In the genomic region with DNA sequence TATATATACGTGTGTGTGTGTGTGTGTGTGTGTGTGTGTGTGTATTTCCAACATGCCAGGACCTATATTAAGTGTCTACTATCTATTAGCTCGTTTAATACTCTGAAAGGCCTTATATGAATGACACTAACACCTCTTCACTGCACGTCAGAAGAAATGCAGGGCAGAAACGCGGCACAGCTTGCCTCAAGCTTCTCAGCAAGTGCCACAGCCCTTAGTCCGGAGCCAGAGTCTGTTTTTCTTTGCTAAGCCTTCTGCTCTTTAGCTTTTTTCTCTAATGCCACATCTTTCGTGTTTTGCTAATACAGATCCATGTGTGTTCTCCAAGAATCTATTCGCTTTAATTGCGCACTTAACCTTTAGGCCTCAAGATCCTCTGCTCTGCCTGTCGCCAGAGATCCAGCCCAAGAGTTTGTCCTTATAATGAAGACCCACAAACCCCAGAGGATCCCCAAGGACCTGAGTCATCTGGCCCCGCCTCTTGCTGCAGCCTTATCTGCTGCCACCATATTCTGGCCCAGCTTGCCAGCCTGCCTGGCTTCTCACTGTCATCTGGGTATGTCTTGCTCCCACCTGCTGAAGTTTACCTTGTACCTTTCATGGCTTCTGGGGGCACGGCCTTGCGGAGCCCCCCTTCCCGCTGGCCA, we compare ENCODE assay signal across 2 cellular contexts.
TF ChIP-seq lines count a peak whose summit lies in the region.

No MANE protein-coding gene starts in this region.

TF ChIP-seq in GM23338, 12 proteins besides CTCF, POLR2A, EP300 and RAD21 (continues in another document):
- TF ChIP-seq JUNB (IDR thresholded peaks at IDR 0.05; ENCODE audit: unreplicated experiment) (no peak), EZH2phosphoT487 (IDR thresholded peaks at IDR 0.05; ENCODE audit: unreplicated experiment) (no peak), ZNF114 (CRISPR knock-in tag; IDR thresholded peaks at IDR 0.05) (no peak), ZNF331 (CRISPR knock-in tag; IDR thresholded peaks at IDR 0.05; ENCODE audit: low read depth) (no peak), EZH2 (IDR thresholded peaks at IDR 0.05; ENCODE audit: low read depth, unreplicated experiment) (no peak), NANOG (IDR thresholded peaks at IDR 0.05; ENCODE audit: borderline replicate concordance) (no peak), CREB1 (CRISPR knock-in tag; IDR thresholded peaks at IDR 0.05; ENCODE audit: low read depth) (no peak), POLR2AphosphoS5 (IDR thresholded peaks at IDR 0.05; ENCODE audit: low read depth) (no peak), ETS1 (IDR thresholded peaks at IDR 0.05) (no peak), STAT1 (IDR thresholded peaks at IDR 0.05; ENCODE audit: unreplicated experiment) (no peak)
- TF ChIP-seq, protein P1, sequence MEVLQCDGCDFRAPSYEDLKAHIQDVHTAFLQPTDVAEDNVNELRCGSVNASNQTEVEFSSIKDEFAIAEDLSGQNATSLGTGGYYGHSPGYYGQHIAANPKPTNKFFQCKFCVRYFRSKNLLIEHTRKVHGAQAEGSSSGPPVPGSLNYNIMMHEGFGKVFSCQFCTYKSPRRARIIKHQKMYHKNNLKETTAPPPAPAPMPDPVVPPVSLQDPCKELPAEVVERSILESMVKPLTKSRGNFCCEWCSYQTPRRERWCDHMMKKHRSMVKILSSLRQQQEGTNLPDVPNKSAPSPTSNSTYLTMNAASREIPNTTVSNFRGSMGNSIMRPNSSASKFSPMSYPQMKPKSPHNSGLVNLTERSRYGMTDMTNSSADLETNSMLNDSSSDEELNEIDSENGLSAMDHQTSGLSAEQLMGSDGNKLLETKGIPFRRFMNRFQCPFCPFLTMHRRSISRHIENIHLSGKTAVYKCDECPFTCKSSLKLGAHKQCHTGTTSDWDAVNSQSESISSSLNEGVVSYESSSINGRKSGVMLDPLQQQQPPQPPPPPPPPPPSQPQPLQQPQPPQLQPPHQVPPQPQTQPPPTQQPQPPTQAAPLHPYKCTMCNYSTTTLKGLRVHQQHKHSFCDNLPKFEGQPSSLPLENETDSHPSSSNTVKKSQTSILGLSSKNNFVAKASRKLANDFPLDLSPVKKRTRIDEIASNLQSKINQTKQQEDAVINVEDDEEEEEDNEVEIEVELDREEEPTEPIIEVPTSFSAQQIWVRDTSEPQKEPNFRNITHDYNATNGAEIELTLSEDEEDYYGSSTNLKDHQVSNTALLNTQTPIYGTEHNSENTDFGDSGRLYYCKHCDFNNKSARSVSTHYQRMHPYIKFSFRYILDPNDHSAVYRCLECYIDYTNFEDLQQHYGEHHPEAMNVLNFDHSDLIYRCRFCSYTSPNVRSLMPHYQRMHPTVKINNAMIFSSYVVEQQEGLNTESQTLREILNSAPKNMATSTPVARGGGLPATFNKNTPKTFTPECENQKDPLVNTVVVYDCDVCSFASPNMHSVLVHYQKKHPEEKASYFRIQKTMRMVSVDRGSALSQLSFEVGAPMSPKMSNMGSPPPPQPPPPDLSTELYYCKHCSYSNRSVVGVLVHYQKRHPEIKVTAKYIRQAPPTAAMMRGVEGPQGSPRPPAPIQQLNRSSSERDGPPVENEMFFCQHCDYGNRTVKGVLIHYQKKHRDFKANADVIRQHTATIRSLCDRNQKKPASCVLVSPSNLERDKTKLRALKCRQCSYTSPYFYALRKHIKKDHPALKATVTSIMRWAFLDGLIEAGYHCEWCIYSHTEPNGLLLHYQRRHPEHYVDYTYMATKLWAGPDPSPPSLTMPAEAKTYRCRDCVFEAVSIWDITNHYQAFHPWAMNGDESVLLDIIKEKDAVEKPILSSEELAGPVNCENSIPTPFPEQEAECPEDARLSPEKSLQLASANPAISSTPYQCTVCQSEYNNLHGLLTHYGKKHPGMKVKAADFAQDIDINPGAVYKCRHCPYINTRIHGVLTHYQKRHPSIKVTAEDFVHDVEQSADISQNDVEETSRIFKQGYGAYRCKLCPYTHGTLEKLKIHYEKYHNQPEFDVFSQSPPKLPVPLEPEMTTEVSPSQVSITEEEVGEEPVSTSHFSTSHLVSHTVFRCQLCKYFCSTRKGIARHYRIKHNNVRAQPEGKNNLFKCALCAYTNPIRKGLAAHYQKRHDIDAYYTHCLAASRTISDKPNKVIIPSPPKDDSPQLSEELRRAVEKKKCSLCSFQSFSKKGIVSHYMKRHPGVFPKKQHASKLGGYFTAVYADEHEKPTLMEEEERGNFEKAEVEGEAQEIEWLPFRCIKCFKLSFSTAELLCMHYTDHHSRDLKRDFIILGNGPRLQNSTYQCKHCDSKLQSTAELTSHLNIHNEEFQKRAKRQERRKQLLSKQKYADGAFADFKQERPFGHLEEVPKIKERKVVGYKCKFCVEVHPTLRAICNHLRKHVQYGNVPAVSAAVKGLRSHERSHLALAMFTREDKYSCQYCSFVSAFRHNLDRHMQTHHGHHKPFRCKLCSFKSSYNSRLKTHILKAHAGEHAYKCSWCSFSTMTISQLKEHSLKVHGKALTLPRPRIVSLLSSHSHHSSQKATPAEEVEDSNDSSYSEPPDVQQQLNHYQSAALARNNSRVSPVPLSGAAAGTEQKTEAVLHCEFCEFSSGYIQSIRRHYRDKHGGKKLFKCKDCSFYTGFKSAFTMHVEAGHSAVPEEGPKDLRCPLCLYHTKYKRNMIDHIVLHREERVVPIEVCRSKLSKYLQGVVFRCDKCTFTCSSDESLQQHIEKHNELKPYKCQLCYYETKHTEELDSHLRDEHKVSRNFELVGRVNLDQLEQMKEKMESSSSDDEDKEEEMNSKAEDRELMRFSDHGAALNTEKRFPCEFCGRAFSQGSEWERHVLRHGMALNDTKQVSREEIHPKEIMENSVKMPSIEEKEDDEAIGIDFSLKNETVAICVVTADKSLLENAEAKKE (CRISPR knock-in tag; IDR thresholded peaks at IDR 0.05), result no peak

TF ChIP-seq in K562, 482 proteins besides CTCF, POLR2A, EP300 and RAD21 (continues in another document):
- TF ChIP-seq SETDB1 (IDR thresholded peaks at IDR 0.05; ENCODE audit: low read length) (no peak), TEAD4 (IDR thresholded peaks at IDR 0.05; ENCODE audit: low read length) (peak; percentile 87), TEAD4 (CRISPR knock-in tag; IDR thresholded peaks at IDR 0.05; ENCODE audit: borderline replicate concordance) (no peak), ETV1 (tag; conservative IDR thresholded peaks at IDR 0.05; ENCODE audit: low read depth) (no peak), HNRNPUL1 (IDR thresholded peaks at IDR 0.05; ENCODE audit: low read length) (no peak)
- TF ChIP-seq, protein P2, sequence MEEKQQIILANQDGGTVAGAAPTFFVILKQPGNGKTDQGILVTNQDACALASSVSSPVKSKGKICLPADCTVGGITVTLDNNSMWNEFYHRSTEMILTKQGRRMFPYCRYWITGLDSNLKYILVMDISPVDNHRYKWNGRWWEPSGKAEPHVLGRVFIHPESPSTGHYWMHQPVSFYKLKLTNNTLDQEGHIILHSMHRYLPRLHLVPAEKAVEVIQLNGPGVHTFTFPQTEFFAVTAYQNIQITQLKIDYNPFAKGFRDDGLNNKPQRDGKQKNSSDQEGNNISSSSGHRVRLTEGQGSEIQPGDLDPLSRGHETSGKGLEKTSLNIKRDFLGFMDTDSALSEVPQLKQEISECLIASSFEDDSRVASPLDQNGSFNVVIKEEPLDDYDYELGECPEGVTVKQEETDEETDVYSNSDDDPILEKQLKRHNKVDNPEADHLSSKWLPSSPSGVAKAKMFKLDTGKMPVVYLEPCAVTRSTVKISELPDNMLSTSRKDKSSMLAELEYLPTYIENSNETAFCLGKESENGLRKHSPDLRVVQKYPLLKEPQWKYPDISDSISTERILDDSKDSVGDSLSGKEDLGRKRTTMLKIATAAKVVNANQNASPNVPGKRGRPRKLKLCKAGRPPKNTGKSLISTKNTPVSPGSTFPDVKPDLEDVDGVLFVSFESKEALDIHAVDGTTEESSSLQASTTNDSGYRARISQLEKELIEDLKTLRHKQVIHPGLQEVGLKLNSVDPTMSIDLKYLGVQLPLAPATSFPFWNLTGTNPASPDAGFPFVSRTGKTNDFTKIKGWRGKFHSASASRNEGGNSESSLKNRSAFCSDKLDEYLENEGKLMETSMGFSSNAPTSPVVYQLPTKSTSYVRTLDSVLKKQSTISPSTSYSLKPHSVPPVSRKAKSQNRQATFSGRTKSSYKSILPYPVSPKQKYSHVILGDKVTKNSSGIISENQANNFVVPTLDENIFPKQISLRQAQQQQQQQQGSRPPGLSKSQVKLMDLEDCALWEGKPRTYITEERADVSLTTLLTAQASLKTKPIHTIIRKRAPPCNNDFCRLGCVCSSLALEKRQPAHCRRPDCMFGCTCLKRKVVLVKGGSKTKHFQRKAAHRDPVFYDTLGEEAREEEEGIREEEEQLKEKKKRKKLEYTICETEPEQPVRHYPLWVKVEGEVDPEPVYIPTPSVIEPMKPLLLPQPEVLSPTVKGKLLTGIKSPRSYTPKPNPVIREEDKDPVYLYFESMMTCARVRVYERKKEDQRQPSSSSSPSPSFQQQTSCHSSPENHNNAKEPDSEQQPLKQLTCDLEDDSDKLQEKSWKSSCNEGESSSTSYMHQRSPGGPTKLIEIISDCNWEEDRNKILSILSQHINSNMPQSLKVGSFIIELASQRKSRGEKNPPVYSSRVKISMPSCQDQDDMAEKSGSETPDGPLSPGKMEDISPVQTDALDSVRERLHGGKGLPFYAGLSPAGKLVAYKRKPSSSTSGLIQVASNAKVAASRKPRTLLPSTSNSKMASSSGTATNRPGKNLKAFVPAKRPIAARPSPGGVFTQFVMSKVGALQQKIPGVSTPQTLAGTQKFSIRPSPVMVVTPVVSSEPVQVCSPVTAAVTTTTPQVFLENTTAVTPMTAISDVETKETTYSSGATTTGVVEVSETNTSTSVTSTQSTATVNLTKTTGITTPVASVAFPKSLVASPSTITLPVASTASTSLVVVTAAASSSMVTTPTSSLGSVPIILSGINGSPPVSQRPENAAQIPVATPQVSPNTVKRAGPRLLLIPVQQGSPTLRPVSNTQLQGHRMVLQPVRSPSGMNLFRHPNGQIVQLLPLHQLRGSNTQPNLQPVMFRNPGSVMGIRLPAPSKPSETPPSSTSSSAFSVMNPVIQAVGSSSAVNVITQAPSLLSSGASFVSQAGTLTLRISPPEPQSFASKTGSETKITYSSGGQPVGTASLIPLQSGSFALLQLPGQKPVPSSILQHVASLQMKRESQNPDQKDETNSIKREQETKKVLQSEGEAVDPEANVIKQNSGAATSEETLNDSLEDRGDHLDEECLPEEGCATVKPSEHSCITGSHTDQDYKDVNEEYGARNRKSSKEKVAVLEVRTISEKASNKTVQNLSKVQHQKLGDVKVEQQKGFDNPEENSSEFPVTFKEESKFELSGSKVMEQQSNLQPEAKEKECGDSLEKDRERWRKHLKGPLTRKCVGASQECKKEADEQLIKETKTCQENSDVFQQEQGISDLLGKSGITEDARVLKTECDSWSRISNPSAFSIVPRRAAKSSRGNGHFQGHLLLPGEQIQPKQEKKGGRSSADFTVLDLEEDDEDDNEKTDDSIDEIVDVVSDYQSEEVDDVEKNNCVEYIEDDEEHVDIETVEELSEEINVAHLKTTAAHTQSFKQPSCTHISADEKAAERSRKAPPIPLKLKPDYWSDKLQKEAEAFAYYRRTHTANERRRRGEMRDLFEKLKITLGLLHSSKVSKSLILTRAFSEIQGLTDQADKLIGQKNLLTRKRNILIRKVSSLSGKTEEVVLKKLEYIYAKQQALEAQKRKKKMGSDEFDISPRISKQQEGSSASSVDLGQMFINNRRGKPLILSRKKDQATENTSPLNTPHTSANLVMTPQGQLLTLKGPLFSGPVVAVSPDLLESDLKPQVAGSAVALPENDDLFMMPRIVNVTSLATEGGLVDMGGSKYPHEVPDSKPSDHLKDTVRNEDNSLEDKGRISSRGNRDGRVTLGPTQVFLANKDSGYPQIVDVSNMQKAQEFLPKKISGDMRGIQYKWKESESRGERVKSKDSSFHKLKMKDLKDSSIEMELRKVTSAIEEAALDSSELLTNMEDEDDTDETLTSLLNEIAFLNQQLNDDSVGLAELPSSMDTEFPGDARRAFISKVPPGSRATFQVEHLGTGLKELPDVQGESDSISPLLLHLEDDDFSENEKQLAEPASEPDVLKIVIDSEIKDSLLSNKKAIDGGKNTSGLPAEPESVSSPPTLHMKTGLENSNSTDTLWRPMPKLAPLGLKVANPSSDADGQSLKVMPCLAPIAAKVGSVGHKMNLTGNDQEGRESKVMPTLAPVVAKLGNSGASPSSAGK (IDR thresholded peaks at IDR 0.05), result peak; percentile 54; the same call in 1 of the 2 replicates
